14 cellular contexts compared by ENCODE assay signal in genomic region chr17:44092051-44092450, GRCh38. TPM values are rescaled to one million over a fixed set of nuclear protein-coding genes. Genes with fewer than 3 reads are reported as not detected.
A peak's percentile ranks its signal among the peaks of the same experiment; 100 is the strongest.
DNase-seq lines count a peak whose midpoint lies in the region; ATAC-seq and TF ChIP-seq lines count a peak whose summit lies in the region.
"Had no signal": no experiment of that assay in that cellular context is flagged by ENCODE, and none has a peak within 500 bp of the region (broad histone marks: within the 10 kb centered on the region; RNA-seq: fewer than 3 reads in every experiment).

No MANE protein-coding gene starts in this region.

- H3K4me3 ChIP-seq in H7 (ENCODE audit: insufficient read depth, low read depth, low read length), result no peak overlapping the region

- DNase-seq in H7 (peak; percentile 31), neural crest cell (ENCODE audit: low read depth, low spot score) (no peak), DMS153 (lab: John Stamatoyannopoulos, UW) (no peak)
- no peak for DNase-seq in central memory CD8-positive, alpha-beta T cell (ENCODE audit: low spot score in 2 of 2)
- DNase-seq in activated CD4-positive, alpha-beta T cell treated with anti-CD3 and anti-CD28 coated beads for 48 hours, result no peak
- DNase-seq: C1 segment of cervical spinal cord; CD4-positive, CD25-positive, alpha-beta regulatory T cell; CD8-positive, alpha-beta memory T cell; COR-L47; DMS 273 treated with DMSO at 0.1 percent for 48 hours; GOT3; H9 had no signal

- H3K36me3 ChIP-seq in H7 (replicated peaks; ENCODE audit: control insufficient read depth, insufficient read depth, low read length), result peaks cover 11% of the 10 kb centered on the region

- no peaks in the 10 kb centered on the region for H3K9me3 Mint-ChIP-seq in central memory CD8-positive, alpha-beta T cell
- no peaks in the 10 kb centered on the region for H3K9me3 Mint-ChIP-seq in neural crest cell
- H3K9me3 Mint-ChIP-seq: CD4-positive, CD25-positive, alpha-beta regulatory T cell; CD8-positive, alpha-beta memory T cell; H9 had no signal

- no peaks in the 10 kb centered on the region for H3K27me3 Mint-ChIP-seq in central memory CD8-positive, alpha-beta T cell
- no peaks in the 10 kb centered on the region for H3K27me3 Mint-ChIP-seq in neural crest cell (ENCODE audit: low read depth)
- H3K27me3 Mint-ChIP-seq: B cell; CD4-positive, CD25-positive, alpha-beta regulatory T cell; CD8-positive, alpha-beta memory T cell had no signal

- H3K27ac Mint-ChIP-seq in central memory CD8-positive, alpha-beta T cell (ENCODE audit: low read depth), result peak overlapping the region; percentile 47
- no peak overlapping the region for H3K27ac Mint-ChIP-seq in neural crest cell (ENCODE audit: unreplicated experiment)
- H3K27ac Mint-ChIP-seq: B cell; CD4-positive, CD25-positive, alpha-beta regulatory T cell had no signal

- no peak overlapping the region for H3K4me3 Mint-ChIP-seq in central memory CD8-positive, alpha-beta T cell
- H3K4me3 Mint-ChIP-seq in neural crest cell, result peak overlapping the region; percentile 10
- H3K4me3 Mint-ChIP-seq: B cell; CD4-positive, CD25-positive, alpha-beta regulatory T cell; CD8-positive, alpha-beta memory T cell; H9 had no signal

- ATAC-seq in central memory CD8-positive, alpha-beta T cell (replicated peaks; ENCODE audit: extremely low read depth, poor library complexity, severe bottlenecking), result no peak
- no peak for ATAC-seq in HG02610 (IDR thresholded peaks at IDR 0.05; ENCODE audit: unreplicated experiment)

- H3K27me3 ChIP-seq in H7 (ENCODE audit: control insufficient read depth, insufficient read depth, low read length), result no peaks in the 10 kb centered on the region

- peaks cover 11% of the 10 kb centered on the region for H3K4me1 Mint-ChIP-seq in central memory CD8-positive, alpha-beta T cell
- H3K4me1 Mint-ChIP-seq in neural crest cell, result peaks cover 39% of the 10 kb centered on the region

- H3K36me3 Mint-ChIP-seq in central memory CD8-positive, alpha-beta T cell (ENCODE audit: insufficient read depth), result peaks cover 19% of the 10 kb centered on the region
- H3K36me3 Mint-ChIP-seq in neural crest cell (ENCODE audit: low read depth), result no peaks in the 10 kb centered on the region

- TF ChIP-seq CTCF in neural crest cell (conservative IDR thresholded peaks at IDR 0.05), result no peak

RNA-seq across cellular contexts. Expression of gene G6PC3, which starts 21.5 kb away (rescaled TPM):
- total RNA-seq in H7 (2014; rRNA removed; shearing (Covaris generic)), result 94.0 and 104 TPM in 2 replicates
- 81.1 and 88.6 TPM in 2 replicates for total RNA-seq in neural crest cell

RNA-seq across cellular contexts. Expression of gene LSM12, which starts 25.6 kb away (rescaled TPM):
- 101 and 109 TPM in 2 replicates for total RNA-seq in H7 (2014; rRNA removed; shearing (Covaris generic))
- 59.7 and 60.9 TPM in 2 replicates for total RNA-seq in neural crest cell

RNA-seq across cellular contexts. Expression of gene HDAC5, which starts 31.4 kb away (rescaled TPM):
- 72.5 and 89.0 TPM in 2 replicates for total RNA-seq in H7 (2014; rRNA removed; shearing (Covaris generic))
- 27.1 and 27.2 TPM in 2 replicates for total RNA-seq in neural crest cell

RNA-seq across cellular contexts. Expression of gene HROB, which starts 49.7 kb away (rescaled TPM):
- total RNA-seq in H7 (2014; rRNA removed; shearing (Covaris generic)), result 12.9 and 15.7 TPM in 2 replicates
- total RNA-seq in neural crest cell, result 22.1 and 23.3 TPM in 2 replicates
